In the genomic region with DNA sequence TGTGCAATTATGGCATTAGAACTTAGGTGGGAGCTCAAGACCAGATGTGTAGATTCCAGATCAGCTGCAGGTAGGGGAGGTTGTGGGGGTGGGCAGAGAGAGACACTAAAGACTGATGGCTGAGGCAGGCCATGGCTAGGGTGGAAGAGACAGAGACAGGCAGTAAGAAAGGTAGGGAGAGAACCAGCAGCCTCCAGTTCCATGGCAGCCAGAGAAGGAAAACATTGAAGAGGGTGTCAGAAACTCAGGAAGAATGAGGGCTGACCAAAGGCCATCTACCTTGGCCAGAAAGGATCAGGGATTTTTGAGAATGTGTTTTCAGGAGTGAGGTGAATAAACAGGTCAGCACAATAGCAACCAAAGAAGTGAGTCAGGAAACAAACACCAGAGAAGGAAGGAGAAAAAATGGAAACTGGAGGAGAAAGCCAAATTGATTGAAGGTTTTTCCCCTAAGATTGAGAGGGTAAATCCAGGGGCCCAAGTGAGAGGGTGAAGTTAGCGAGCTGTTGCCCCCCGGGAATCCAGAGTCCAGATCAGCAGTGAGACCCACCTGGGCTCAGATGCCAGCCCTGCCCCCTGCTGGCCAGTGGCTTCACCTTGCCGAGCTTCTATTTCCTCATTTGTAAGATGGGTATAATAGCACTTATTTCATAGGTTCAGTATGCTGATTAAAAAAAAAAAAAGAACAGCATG, we compare ENCODE assay signal across 1 cellular context.
TF ChIP-seq lines count a peak whose summit lies in the region.

No MANE protein-coding gene starts in this region.

TF ChIP-seq in GM23338, 12 proteins besides CTCF, POLR2A, EP300 and RAD21 (continued from another document):
- TF ChIP-seq, protein P1, sequence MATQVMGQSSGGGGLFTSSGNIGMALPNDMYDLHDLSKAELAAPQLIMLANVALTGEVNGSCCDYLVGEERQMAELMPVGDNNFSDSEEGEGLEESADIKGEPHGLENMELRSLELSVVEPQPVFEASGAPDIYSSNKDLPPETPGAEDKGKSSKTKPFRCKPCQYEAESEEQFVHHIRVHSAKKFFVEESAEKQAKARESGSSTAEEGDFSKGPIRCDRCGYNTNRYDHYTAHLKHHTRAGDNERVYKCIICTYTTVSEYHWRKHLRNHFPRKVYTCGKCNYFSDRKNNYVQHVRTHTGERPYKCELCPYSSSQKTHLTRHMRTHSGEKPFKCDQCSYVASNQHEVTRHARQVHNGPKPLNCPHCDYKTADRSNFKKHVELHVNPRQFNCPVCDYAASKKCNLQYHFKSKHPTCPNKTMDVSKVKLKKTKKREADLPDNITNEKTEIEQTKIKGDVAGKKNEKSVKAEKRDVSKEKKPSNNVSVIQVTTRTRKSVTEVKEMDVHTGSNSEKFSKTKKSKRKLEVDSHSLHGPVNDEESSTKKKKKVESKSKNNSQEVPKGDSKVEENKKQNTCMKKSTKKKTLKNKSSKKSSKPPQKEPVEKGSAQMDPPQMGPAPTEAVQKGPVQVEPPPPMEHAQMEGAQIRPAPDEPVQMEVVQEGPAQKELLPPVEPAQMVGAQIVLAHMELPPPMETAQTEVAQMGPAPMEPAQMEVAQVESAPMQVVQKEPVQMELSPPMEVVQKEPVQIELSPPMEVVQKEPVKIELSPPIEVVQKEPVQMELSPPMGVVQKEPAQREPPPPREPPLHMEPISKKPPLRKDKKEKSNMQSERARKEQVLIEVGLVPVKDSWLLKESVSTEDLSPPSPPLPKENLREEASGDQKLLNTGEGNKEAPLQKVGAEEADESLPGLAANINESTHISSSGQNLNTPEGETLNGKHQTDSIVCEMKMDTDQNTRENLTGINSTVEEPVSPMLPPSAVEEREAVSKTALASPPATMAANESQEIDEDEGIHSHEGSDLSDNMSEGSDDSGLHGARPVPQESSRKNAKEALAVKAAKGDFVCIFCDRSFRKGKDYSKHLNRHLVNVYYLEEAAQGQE (IDR thresholded peaks at IDR 0.05; ENCODE audit: unreplicated experiment): no peak
- TF ChIP-seq ZNF331 (CRISPR knock-in tag; IDR thresholded peaks at IDR 0.05; ENCODE audit: low read depth): no peak
